In genomic region chr5:181282874-181283273, GRCh38 we compare ENCODE assay signal across 1 cellular context.
TF ChIP-seq lines count a peak whose summit lies in the region.

No MANE protein-coding gene starts in this region.

TF ChIP-seq in K562, 482 proteins besides CTCF, POLR2A, EP300 and RAD21:
- TF ChIP-seq RBFOX2 (IDR thresholded peaks at IDR 0.05; ENCODE audit: low read depth, low read length) (peak; percentile 49), NCOA1 (IDR thresholded peaks at IDR 0.05; ENCODE audit: low read depth) (no peak), POLR2G (IDR thresholded peaks at IDR 0.05; ENCODE audit: low read depth, low read length) (peak; percentile 33; the same call in 1 of the 2 replicates)
